Comparison of ENCODE assay signal across 8 cellular contexts in the genomic region with DNA sequence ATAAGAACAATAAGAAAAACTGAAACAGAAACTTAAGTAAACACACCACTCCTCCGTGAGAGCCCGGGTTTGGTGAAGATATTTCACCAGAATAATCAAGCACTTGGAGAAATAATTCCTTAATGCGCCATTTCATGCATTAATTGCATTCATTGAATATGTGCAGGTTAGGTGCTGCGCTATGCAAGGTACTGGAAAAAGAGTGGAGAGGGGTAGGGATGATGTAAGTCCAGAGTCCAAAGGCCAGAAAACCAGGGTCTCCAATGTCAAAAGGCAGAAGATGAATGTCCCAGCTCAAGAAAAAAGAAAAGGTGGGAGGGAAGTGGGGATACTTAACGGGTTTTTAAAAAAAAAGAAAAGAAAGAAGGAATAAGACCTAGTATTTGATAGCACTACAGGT. TPM values are rescaled to one million over a fixed set of nuclear protein-coding genes. Genes with fewer than 3 reads are reported as not detected.
DNase-seq lines count a peak whose midpoint lies in the region; ATAC-seq, FAIRE-seq and TF ChIP-seq lines count a peak whose summit lies in the region.

No MANE protein-coding gene starts in this region.

- H3K4me3 ChIP-seq in GM12865 (ENCODE audit: low read depth, low read length) (peak overlapping the region; percentile 98), SJSA1 (peak overlapping the region; percentile 55), iPS-11a (ENCODE audit: low read depth, low read length) (peak overlapping the region; percentile 93), small intestine (ENCODE audit: low read depth in 1 of 2, low read length in 2 of 2) (peak overlapping the region; percentile 26 to 66)

- no peak for TF ChIP-seq CTCF in GM12865 (IDR thresholded peaks at IDR 0.05; ENCODE audit: insufficient read depth, low read depth, low read length, missing control alignments)

- H3K9me3 ChIP-seq in SJSA1 (replicated peaks): peaks cover 15% of the 10 kb centered on the region
- H3K9me3 ChIP-seq in small intestine (ENCODE audit: control insufficient read depth, low read depth): peaks cover 2% of the 10 kb centered on the region

- H3K4me1 ChIP-seq in SJSA1 (replicated peaks): peaks cover 5% of the 10 kb centered on the region; the same call in 1 of the 2 replicates
- no peaks in the 10 kb centered on the region for H3K4me1 ChIP-seq in small intestine (ENCODE audit: control insufficient read depth in 2 of 2, insufficient read depth in 1 of 2, low read depth in 1 of 2, low read length in 1 of 2)

- DNase-seq in GM12865 (ENCODE audit: low read depth) (no peak), SJSA1 (ENCODE audit: low read depth in 1 of 2, low spot score in 2 of 2) (no peak), small intestine (no peak), NCI-H774 (lab: John Stamatoyannopoulos, UW) (no peak)
- DNase-seq in activated naive CD4-positive, alpha-beta T cell treated with anti-CD3 and anti-CD28 coated beads, Interleukin-2, amount 50 U/mL, for 16 hours: no peak

- ATAC-seq in GM19452 (IDR thresholded peaks at IDR 0.05; ENCODE audit: unreplicated experiment) (no peak), GM21390 (IDR thresholded peaks at IDR 0.05; ENCODE audit: unreplicated experiment) (no peak)

- H3K27me3 ChIP-seq in SJSA1 (replicated peaks): no peaks in the 10 kb centered on the region
- peaks cover 0 to 17% of the 10 kb centered on the region in 2 donors for H3K27me3 ChIP-seq in small intestine (ENCODE audit: control insufficient read depth in 2 of 2, insufficient read depth in 2 of 2, low read length in 2 of 2)

- WGBS in small intestine, 3 donors: 31 to 42% (median 39%) methylated on average over 5 of the region's 5 CpGs

- no peak for FAIRE-seq in small intestine (lab: Jason Lieb, UNC)

- H3K27ac ChIP-seq in SJSA1 (no peak overlapping the region), small intestine (ENCODE audit: low read depth in 1 of 2, low read length in 1 of 2) (no peak overlapping the region)

- H3K36me3 ChIP-seq in SJSA1 (no peaks in the 10 kb centered on the region), small intestine (ENCODE audit: control insufficient read depth in 2 of 2, insufficient read depth in 2 of 2, low read length in 2 of 2) (peaks cover 0 to 1% of the 10 kb centered on the region in 2 donors)

RNA-seq across cellular contexts. Expression of a gene that starts 0.7 kb away (rescaled TPM):
- 0.31 and 1.00 TPM in 2 replicates for total RNA-seq in SJSA1 (2014; rRNA removed; shearing (Covaris generic))
- under 1 TPM in 2 of 3 donors, not detected in 1; 0.54 to 1.00 TPM for polyA plus RNA-seq in small intestine

RNA-seq across cellular contexts. Expression of a gene that starts 45.2 kb away (rescaled TPM):
- total RNA-seq in SJSA1 (2014; rRNA removed; shearing (Covaris generic)): 0.05 TPM in 1 of 2 replicates, not detected in the other
- under 1 TPM; 0.27 to 0.87 (median 0.67) TPM for polyA plus RNA-seq in small intestine

Comparison
In these comparisons a context has a peak if more than half of its experiments do, and no peak if none do; other contexts are left out.
1. H3K4me3 ChIP-seq: peak in every context shown above with its lines; median percentile 98 in GM12865; 93 in iPS-11a; 55 in SJSA1; 46 in small intestine.